1 cellular context compared by ENCODE assay signal in the genomic region with DNA sequence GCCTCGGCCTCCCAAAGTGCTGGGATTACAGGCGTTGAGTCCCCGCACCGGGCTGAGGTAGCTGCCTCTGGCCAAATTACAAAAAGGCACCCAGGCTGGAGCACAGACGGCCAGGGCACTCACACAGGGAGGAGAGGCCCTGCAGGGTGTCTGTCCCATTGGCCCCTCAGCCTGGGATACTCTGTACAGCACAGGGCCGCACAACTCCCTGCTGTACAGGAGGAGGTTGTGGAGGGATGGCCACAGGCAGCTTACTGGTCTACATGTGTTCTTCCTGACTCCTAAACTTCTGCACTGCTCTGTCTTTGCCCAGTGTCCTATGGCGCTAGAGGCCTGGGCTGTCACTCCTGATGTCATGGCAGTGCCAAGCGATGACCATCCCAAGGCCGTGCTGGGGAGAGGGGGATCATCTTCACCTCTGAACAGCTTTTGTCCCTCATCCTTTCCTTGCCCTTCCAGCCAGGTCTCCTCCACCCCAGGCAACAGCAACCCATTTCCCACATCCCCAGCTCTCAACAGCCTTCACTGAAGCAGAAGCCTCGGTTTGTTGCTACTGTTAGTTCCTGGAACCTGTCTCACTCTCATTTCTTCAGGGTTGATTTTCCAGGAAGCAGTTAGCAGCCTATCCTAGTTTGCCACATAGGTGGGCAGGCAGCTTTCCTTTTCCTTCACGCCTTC.
TF ChIP-seq lines count a peak whose summit lies in the region.

No MANE protein-coding gene starts in this region.

TF ChIP-seq in WTC11, 78 proteins besides CTCF, POLR2A, EP300 and RAD21 (continued from another document):
- TF ChIP-seq, protein P1, sequence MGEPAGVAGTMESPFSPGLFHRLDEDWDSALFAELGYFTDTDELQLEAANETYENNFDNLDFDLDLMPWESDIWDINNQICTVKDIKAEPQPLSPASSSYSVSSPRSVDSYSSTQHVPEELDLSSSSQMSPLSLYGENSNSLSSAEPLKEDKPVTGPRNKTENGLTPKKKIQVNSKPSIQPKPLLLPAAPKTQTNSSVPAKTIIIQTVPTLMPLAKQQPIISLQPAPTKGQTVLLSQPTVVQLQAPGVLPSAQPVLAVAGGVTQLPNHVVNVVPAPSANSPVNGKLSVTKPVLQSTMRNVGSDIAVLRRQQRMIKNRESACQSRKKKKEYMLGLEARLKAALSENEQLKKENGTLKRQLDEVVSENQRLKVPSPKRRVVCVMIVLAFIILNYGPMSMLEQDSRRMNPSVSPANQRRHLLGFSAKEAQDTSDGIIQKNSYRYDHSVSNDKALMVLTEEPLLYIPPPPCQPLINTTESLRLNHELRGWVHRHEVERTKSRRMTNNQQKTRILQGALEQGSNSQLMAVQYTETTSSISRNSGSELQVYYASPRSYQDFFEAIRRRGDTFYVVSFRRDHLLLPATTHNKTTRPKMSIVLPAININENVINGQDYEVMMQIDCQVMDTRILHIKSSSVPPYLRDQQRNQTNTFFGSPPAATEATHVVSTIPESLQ (CRISPR knock-in tag; IDR thresholded peaks at IDR 0.05), result no peak
- no peak for TF ChIP-seq MYBL2 (CRISPR knock-in tag; IDR thresholded peaks at IDR 0.05)
- TF ChIP-seq, protein P2, sequence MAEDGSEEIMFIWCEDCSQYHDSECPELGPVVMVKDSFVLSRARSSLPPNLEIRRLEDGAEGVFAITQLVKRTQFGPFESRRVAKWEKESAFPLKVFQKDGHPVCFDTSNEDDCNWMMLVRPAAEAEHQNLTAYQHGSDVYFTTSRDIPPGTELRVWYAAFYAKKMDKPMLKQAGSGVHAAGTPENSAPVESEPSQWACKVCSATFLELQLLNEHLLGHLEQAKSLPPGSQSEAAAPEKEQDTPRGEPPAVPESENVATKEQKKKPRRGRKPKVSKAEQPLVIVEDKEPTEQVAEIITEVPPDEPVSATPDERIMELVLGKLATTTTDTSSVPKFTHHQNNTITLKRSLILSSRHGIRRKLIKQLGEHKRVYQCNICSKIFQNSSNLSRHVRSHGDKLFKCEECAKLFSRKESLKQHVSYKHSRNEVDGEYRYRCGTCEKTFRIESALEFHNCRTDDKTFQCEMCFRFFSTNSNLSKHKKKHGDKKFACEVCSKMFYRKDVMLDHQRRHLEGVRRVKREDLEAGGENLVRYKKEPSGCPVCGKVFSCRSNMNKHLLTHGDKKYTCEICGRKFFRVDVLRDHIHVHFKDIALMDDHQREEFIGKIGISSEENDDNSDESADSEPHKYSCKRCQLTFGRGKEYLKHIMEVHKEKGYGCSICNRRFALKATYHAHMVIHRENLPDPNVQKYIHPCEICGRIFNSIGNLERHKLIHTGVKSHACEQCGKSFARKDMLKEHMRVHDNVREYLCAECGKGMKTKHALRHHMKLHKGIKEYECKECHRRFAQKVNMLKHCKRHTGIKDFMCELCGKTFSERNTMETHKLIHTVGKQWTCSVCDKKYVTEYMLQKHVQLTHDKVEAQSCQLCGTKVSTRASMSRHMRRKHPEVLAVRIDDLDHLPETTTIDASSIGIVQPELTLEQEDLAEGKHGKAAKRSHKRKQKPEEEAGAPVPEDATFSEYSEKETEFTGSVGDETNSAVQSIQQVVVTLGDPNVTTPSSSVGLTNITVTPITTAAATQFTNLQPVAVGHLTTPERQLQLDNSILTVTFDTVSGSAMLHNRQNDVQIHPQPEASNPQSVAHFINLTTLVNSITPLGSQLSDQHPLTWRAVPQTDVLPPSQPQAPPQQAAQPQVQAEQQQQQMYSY (CRISPR knock-in tag; IDR thresholded peaks at IDR 0.05), result no peak
- TF ChIP-seq TEAD1 (CRISPR knock-in tag; IDR thresholded peaks at IDR 0.05), result no peak
- TF ChIP-seq, protein P3, sequence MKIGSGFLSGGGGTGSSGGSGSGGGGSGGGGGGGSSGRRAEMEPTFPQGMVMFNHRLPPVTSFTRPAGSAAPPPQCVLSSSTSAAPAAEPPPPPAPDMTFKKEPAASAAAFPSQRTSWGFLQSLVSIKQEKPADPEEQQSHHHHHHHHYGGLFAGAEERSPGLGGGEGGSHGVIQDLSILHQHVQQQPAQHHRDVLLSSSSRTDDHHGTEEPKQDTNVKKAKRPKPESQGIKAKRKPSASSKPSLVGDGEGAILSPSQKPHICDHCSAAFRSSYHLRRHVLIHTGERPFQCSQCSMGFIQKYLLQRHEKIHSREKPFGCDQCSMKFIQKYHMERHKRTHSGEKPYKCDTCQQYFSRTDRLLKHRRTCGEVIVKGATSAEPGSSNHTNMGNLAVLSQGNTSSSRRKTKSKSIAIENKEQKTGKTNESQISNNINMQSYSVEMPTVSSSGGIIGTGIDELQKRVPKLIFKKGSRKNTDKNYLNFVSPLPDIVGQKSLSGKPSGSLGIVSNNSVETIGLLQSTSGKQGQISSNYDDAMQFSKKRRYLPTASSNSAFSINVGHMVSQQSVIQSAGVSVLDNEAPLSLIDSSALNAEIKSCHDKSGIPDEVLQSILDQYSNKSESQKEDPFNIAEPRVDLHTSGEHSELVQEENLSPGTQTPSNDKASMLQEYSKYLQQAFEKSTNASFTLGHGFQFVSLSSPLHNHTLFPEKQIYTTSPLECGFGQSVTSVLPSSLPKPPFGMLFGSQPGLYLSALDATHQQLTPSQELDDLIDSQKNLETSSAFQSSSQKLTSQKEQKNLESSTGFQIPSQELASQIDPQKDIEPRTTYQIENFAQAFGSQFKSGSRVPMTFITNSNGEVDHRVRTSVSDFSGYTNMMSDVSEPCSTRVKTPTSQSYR (CRISPR knock-in tag; IDR thresholded peaks at IDR 0.05), result no peak
- TF ChIP-seq, protein P4, sequence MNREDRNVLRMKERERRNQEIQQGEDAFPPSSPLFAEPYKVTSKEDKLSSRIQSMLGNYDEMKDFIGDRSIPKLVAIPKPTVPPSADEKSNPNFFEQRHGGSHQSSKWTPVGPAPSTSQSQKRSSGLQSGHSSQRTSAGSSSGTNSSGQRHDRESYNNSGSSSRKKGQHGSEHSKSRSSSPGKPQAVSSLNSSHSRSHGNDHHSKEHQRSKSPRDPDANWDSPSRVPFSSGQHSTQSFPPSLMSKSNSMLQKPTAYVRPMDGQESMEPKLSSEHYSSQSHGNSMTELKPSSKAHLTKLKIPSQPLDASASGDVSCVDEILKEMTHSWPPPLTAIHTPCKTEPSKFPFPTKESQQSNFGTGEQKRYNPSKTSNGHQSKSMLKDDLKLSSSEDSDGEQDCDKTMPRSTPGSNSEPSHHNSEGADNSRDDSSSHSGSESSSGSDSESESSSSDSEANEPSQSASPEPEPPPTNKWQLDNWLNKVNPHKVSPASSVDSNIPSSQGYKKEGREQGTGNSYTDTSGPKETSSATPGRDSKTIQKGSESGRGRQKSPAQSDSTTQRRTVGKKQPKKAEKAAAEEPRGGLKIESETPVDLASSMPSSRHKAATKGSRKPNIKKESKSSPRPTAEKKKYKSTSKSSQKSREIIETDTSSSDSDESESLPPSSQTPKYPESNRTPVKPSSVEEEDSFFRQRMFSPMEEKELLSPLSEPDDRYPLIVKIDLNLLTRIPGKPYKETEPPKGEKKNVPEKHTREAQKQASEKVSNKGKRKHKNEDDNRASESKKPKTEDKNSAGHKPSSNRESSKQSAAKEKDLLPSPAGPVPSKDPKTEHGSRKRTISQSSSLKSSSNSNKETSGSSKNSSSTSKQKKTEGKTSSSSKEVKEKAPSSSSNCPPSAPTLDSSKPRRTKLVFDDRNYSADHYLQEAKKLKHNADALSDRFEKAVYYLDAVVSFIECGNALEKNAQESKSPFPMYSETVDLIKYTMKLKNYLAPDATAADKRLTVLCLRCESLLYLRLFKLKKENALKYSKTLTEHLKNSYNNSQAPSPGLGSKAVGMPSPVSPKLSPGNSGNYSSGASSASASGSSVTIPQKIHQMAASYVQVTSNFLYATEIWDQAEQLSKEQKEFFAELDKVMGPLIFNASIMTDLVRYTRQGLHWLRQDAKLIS (CRISPR knock-in tag; IDR thresholded peaks at IDR 0.05; ENCODE audit: borderline replicate concordance), result no peak
